Comparison of ENCODE assay signal across 2 cellular contexts in the genomic region with DNA sequence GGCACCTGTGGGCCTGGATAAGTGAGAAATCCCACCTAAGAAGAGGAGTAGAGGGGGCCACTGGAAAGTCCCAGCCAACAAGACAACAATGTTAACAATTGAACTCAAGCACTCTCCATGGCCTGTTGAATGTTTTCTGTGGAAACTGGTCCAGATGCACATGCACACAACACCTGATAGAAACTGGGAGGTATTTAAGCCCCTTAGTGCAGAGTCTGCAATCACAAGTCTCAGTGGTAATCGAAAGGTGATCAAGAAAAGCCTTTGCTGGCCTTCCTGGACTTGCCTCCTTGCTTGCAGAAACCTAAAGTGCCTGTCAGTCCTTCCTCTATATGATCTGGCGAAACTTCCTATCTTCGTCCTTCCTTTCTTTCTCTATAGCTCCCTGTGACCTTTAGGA.
TF ChIP-seq lines count a peak whose summit lies in the region.

No MANE protein-coding gene starts in this region.

TF ChIP-seq in liver, 16 proteins besides CTCF, POLR2A, EP300 and RAD21:
- TF ChIP-seq HNF4A (conservative IDR thresholded peaks at IDR 0.05) (no peak), ZBTB33 (IDR thresholded peaks at IDR 0.05) (no peak), YY1 (IDR thresholded peaks at IDR 0.05) (no peak), FOXA2 (IDR thresholded peaks at IDR 0.05) (no peak), SP1 (IDR thresholded peaks at IDR 0.05) (no peak), FOXA1 (IDR thresholded peaks at IDR 0.05) (no peak), EGR1 (IDR thresholded peaks at IDR 0.05; ENCODE audit: low read depth in 2 of 2) (no peak), TAF1 (conservative IDR thresholded peaks at IDR 0.05) (no peak), GABPA (IDR thresholded peaks at IDR 0.05 in 1 of 2, conservative IDR thresholded peaks at IDR 0.05 in 1 of 2) (no peak), NR2F2 (IDR thresholded peaks at IDR 0.05) (no peak), JUND (IDR thresholded peaks at IDR 0.05) (no peak), RXRA (IDR thresholded peaks at IDR 0.05) (no peak), HNF4G (IDR thresholded peaks at IDR 0.05) (no peak), REST (IDR thresholded peaks at IDR 0.05) (no peak)
- TF ChIP-seq, protein P1, sequence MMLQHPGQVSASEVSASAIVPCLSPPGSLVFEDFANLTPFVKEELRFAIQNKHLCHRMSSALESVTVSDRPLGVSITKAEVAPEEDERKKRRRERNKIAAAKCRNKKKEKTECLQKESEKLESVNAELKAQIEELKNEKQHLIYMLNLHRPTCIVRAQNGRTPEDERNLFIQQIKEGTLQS (IDR thresholded peaks at IDR 0.05): no peak
- TF ChIP-seq, protein P2, sequence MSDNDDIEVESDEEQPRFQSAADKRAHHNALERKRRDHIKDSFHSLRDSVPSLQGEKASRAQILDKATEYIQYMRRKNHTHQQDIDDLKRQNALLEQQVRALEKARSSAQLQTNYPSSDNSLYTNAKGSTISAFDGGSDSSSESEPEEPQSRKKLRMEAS (IDR thresholded peaks at IDR 0.05): no peak
TF ChIP-seq in liver: peak in this region for 0.

TF ChIP-seq in HepG2, 621 proteins besides CTCF, POLR2A, EP300 and RAD21:
- no peak for TF ChIP-seq GMEB1 (CRISPR knock-in tag; IDR thresholded peaks at IDR 0.05; ENCODE audit: borderline replicate concordance)
- no peak for TF ChIP-seq KLF11 (CRISPR knock-in tag; IDR thresholded peaks at IDR 0.05)
- TF ChIP-seq FOXK2 (IDR thresholded peaks at IDR 0.05): no peak
- no peak for TF ChIP-seq ZNF598 (CRISPR knock-in tag; IDR thresholded peaks at IDR 0.05; ENCODE audit: borderline replicate concordance)
- no peak for TF ChIP-seq ZNF720 (CRISPR knock-in tag; IDR thresholded peaks at IDR 0.05)
- no peak for TF ChIP-seq GZF1 (CRISPR knock-in tag; IDR thresholded peaks at IDR 0.05)
- no peak for TF ChIP-seq RELA (CRISPR knock-in tag; IDR thresholded peaks at IDR 0.05)
